Comparison of ENCODE assay signal across 21 cellular contexts in the genomic region with DNA sequence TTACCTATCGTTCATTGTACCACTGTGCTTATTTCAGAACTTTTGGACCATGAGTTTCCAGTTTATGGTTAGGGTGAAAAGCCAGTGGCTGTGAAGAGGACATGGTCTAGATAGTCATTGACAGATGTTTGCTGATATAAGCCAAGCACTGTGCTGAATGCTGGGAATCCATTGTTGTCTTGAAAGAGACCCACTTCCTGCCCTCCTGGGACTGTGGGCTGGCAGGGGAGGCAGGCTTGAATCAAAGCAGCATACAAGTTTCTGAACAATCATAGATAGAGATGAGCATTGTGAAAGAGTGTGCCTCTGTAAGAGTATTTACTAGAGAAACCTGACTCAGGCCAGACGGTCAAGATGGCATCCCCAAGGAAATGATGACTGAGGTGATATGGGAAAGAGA.
A peak's percentile ranks its signal among the peaks of the same experiment; 100 is the strongest.
DNase-seq lines count a peak whose midpoint lies in the region; ATAC-seq, FAIRE-seq and TF ChIP-seq lines count a peak whose summit lies in the region.
"Had no signal": no experiment of that assay in that cellular context is flagged by ENCODE, and none has a peak within 500 bp of the region (broad histone marks: within the 10 kb centered on the region; RNA-seq: fewer than 3 reads in every experiment).

No MANE protein-coding gene starts in this region.

- TF ChIP-seq EP300 in H1 (IDR thresholded peaks at IDR 0.05; ENCODE audit: borderline replicate concordance in 1 of 2, low read depth in 2 of 2, low read length in 2 of 2) = no peak
- TF ChIP-seq EP300 in ovary (IDR thresholded peaks at IDR 0.05) = no peak

- no peak overlapping the region for H3K4me2 ChIP-seq in H1 (ENCODE audit: insufficient read depth in 1 of 2, low read depth in 2 of 2, low read length in 2 of 2)
- H3K4me2 ChIP-seq: PC-9 had no signal

- H2BK5ac ChIP-seq in H1 (ENCODE audit: low read depth, low read length) = no peak overlapping the region

- H2AK5ac ChIP-seq in H1 (ENCODE audit: low read depth, low read length) = no peak overlapping the region

- H3K4me3 ChIP-seq in H1 (ENCODE audit: extremely low read depth in 1 of 4, insufficient read depth in 2 of 4, low read depth in 3 of 4, low read length in 4 of 4) = no peak overlapping the region
- H3K4me3 ChIP-seq in ovary = no peak overlapping the region
- H3K4me3 ChIP-seq: PC-9 had no signal

- H4K5ac ChIP-seq in H1 (ENCODE audit: insufficient read length, low read depth, low read length) = no peak overlapping the region

- H2BK15ac ChIP-seq in H1 (ENCODE audit: low read length) = no peak overlapping the region

- intact Hi-C loops in ovary (cut with DNase I) = no loop called here

- no peak overlapping the region for H3K9ac ChIP-seq in H1 (replicated peaks in 1 of 4; ENCODE audit: extremely low read depth in 1 of 4, low read depth in 3 of 4, low read length in 3 of 4)

- CTCF ChIA-PET in H1 (lab: Charles Lee; ENCODE audit: partially characterized antibody) = interaction anchor here (1.0 to 2.2 kb wide), 3 partner anchors 16 to 27 kb away, joined by 3 to 6 read pairs (median 6); no protein-coding TSS in a partner anchor

- H3K4me1 ChIP-seq in H1 (replicated peaks in 1 of 4; ENCODE audit: control insufficient read depth in 3 of 4, insufficient read depth in 4 of 4, low read length in 3 of 4) = no peaks in the 10 kb centered on the region
- H3K4me1 ChIP-seq in ovary (ENCODE audit: insufficient read depth) = no peaks in the 10 kb centered on the region

- DNase-seq in NCI-H748 (lab: John Stamatoyannopoulos, UW; ENCODE audit: unreplicated experiment) (peak; percentile 40), NCI-H748 treated with DMSO at 0.1 percent for 48 hours (lab: John Stamatoyannopoulos, UW) (no peak), GOT3 (lab: John Stamatoyannopoulos, UW) (peak; percentile 44), H1 (ENCODE audit: low read depth in 1 of 2, low spot score in 2 of 2) (no peak), renal cortical epithelial cell (ENCODE audit: low read depth) (peak; percentile 3), ovary (no peak)
- DNase-seq: 8988T, AML-193, HCEC 1CT, KBM-7, NCI-H1092, NCI-H1436 treated with DMSO at 0.1 percent for 48 hours, NCI-H2029, NCI-H446 treated with DMSO at 0.1 percent for 48 hours, NCI-H526 treated with DMSO at 0.1 percent for 48 hours, RPMI8226, SHP77, SW 1271 had no signal

- no peaks in the 10 kb centered on the region for H3K23me2 ChIP-seq in H1 (ENCODE audit: low read depth, low read length)

- TF ChIP-seq CTCF in H1 (IDR thresholded peaks at IDR 0.05; ENCODE audit: control extremely low read depth in 1 of 3, insufficient read depth in 1 of 3, low read depth in 1 of 3, low read length in 3 of 3) (no peak), ovary (IDR thresholded peaks at IDR 0.05) (no peak)

- H4K20me1 ChIP-seq in H1 (replicated peaks in 1 of 2; ENCODE audit: control insufficient read depth in 1 of 2, insufficient read depth in 2 of 2, low read length in 2 of 2) = no peaks in the 10 kb centered on the region

- H3K9me3 ChIP-seq in H1 (ENCODE audit: insufficient read depth in 2 of 2, low read depth in 1 of 2, low read length in 1 of 2) (no peaks in the 10 kb centered on the region), ovary (no peaks in the 10 kb centered on the region)

- no peak for ATAC-seq in GM19035 (IDR thresholded peaks at IDR 0.05; ENCODE audit: unreplicated experiment)
- ATAC-seq: HepG2 had no signal

- no peaks in the 10 kb centered on the region for H3K79me1 ChIP-seq in H1 (ENCODE audit: low read depth, low read length)

- no peak overlapping the region; the same call in 1 of the 2 replicates for H3K18ac ChIP-seq in H1 (ENCODE audit: extremely low read depth, low read length)

- no peaks in the 10 kb centered on the region for H3K27me3 ChIP-seq in H1 (replicated peaks in 1 of 4; ENCODE audit: control insufficient read depth in 3 of 4, extremely low read depth in 1 of 4, insufficient read depth in 3 of 4, low read length in 3 of 4)
- H3K27me3 ChIP-seq in ovary = no peaks in the 10 kb centered on the region

- H2AFZ ChIP-seq in H1 (ENCODE audit: low read length) = peak overlapping the region; percentile 64
- H2AFZ ChIP-seq: PC-9 had no signal

- H3K14ac ChIP-seq in H1 (ENCODE audit: insufficient read length) = no peak overlapping the region

- no peak overlapping the region for H4K91ac ChIP-seq in H1 (replicated peaks; ENCODE audit: insufficient read length, low read length)

- H3K56ac ChIP-seq in H1 (replicated peaks; ENCODE audit: insufficient read length, low read depth, low read length) = no peak overlapping the region

- H4K8ac ChIP-seq in H1 (ENCODE audit: extremely low read depth, insufficient read depth, low read length) = no peak overlapping the region

- H2BK12ac ChIP-seq in H1 (ENCODE audit: low read depth, low read length) = no peak overlapping the region

- H3K79me2 ChIP-seq in H1 (ENCODE audit: control insufficient read depth in 1 of 2, insufficient read depth in 2 of 2, low read length in 2 of 2) = no peaks in the 10 kb centered on the region

- H2BK120ac ChIP-seq in H1 (replicated peaks; ENCODE audit: low read depth, low read length) = no peak overlapping the region

- no peak overlapping the region for H2BK20ac ChIP-seq in H1 (ENCODE audit: low read length)

- TF ChIP-seq RAD21 in H1 (IDR thresholded peaks at IDR 0.05 in 1 of 2, conservative IDR thresholded peaks at IDR 0.05 in 1 of 2; ENCODE audit: low read depth in 2 of 2, low read length in 2 of 2) = no peak

- H3K4ac ChIP-seq in H1 (replicated peaks; ENCODE audit: insufficient read length, low read depth, low read length) = no peak overlapping the region

- no peak overlapping the region for H3K23ac ChIP-seq in H1 (ENCODE audit: insufficient read length)

- TF ChIP-seq POLR2A in H1 (IDR thresholded peaks at IDR 0.05; ENCODE audit: control extremely low read depth in 1 of 2, low read depth in 2 of 2, low read length in 2 of 2) (no peak), ovary (IDR thresholded peaks at IDR 0.05) (no peak)

- H3K27ac ChIP-seq in H1 (ENCODE audit: low read depth, low read length) (no peak overlapping the region), ovary (no peak overlapping the region)
- H3K27ac ChIP-seq: PC-9 had no signal

- FAIRE-seq in H1 (lab: Jason Lieb, UNC) = no peak
- FAIRE-seq: HepG2 had no signal

- WGBS in H1 (ENCODE audit: extremely low coverage in 1 of 2, insufficient coverage in 1 of 2, insufficient read length in 1 of 2, insufficient replicate concordance in 2 of 2, low coverage in 1 of 2, low lambda C conversion rate in 2 of 2, missing lambda C conversion rate in 1 of 2), 2 experiments = 94% methylated on average over 2 of the region's 2 CpGs; no CpG with 5 or more reads in 1 of the 2 experiments
- WGBS in ovary, 3 donors = 80 to 81% (median 80%) methylated on average over 2 of the region's 2 CpGs

- H3K36me3 ChIP-seq in H1 (ENCODE audit: control insufficient read depth in 2 of 4, insufficient read depth in 4 of 4, low read length in 3 of 4) = no peaks in the 10 kb centered on the region
- H3K36me3 ChIP-seq in ovary = no peaks in the 10 kb centered on the region

- POLR2A ChIA-PET in H1 (lab: Charles Lee; ENCODE audit: partially characterized antibody) = no interaction called here

TF ChIP-seq in H1, 55 proteins besides CTCF, POLR2A, EP300 and RAD21:
- TF ChIP-seq SP1 (IDR thresholded peaks at IDR 0.05; ENCODE audit: low read depth, low read length) (no peak), CEBPB (IDR thresholded peaks at IDR 0.05; ENCODE audit: low read depth, low read length) (no peak), SIX5 (IDR thresholded peaks at IDR 0.05; ENCODE audit: low read depth, low read length) (no peak), HDAC6 (IDR thresholded peaks at IDR 0.05; ENCODE audit: low read depth, low read length) (no peak), TCF12 (IDR thresholded peaks at IDR 0.05; ENCODE audit: low read depth, low read length) (no peak), TAF7 (optimal IDR thresholded peaks at IDR 0.05; ENCODE audit: borderline replicate concordance, low read depth, low read length) (no peak), GABPA (IDR thresholded peaks at IDR 0.05; ENCODE audit: borderline replicate concordance, insufficient read depth, low read length) (no peak), SP4 (IDR thresholded peaks at IDR 0.05; ENCODE audit: low read length) (no peak), RBBP5 (IDR thresholded peaks at IDR 0.05; ENCODE audit: borderline replicate concordance, low read depth, low read length) (no peak), ASH2L (IDR thresholded peaks at IDR 0.05; ENCODE audit: low read length) (no peak), POLR2AphosphoS5 (IDR thresholded peaks at IDR 0.05; ENCODE audit: low read depth, low read length) (no peak), NANOG (IDR thresholded peaks at IDR 0.05; ENCODE audit: insufficient read depth, low read depth, low read length, poor library complexity, severe bottlenecking) (no peak), BACH1 (IDR thresholded peaks at IDR 0.05; ENCODE audit: low read length) (no peak), JUND (IDR thresholded peaks at IDR 0.05; ENCODE audit: low read length) (no peak), KDM1A (IDR thresholded peaks at IDR 0.05; ENCODE audit: borderline replicate concordance, low read length) (no peak), FOSL1 (IDR thresholded peaks at IDR 0.05; ENCODE audit: insufficient read depth, low read depth, low read length) (no peak)
- TF ChIP-seq, protein P1, sequence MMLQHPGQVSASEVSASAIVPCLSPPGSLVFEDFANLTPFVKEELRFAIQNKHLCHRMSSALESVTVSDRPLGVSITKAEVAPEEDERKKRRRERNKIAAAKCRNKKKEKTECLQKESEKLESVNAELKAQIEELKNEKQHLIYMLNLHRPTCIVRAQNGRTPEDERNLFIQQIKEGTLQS (IDR thresholded peaks at IDR 0.05; ENCODE audit: insufficient read depth, low read depth, low read length) = no peak

Comparison
In these comparisons a context has a peak if more than half of its experiments do, and no peak if none do; other contexts are left out.
1. DNase-seq: peak in NCI-H748 (single experiment), GOT3 (single experiment) and renal cortical epithelial cell (single experiment); none in NCI-H748 treated with DMSO at 0.1 percent for 48 hours (single experiment), H1 (0 of 2) and ovary (0 of 5).